1 cellular context compared by ENCODE assay signal in the genomic region with DNA sequence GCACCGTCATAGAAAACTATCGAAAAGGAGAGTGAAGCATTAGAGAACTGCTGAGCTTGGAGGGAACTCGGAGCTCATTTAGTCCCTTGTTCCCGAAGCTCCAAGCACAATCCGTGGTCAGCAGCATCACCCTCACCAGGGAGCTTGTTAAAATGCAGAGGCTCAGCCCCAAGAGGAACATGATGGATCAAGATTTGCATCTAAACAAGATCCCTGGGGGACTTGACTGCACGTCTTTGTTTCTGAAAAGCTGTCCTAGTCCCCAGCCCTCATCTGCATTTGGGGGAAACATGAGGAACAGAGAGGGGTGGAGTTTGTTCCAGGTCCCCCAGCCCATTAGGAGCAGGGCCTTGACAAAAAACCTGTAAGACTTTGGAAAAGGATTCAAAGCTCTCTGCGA.
TF ChIP-seq lines count a peak whose summit lies in the region.

No MANE protein-coding gene starts in this region.

TF ChIP-seq in H1, 55 proteins besides CTCF, POLR2A, EP300 and RAD21 (continued from another document):
- TF ChIP-seq FOSL1 (IDR thresholded peaks at IDR 0.05; ENCODE audit: insufficient read depth, low read depth, low read length): no peak
- TF ChIP-seq NANOG (IDR thresholded peaks at IDR 0.05; ENCODE audit: insufficient read depth, low read depth, low read length, poor library complexity, severe bottlenecking): peak; percentile 80
- TF ChIP-seq USF2 (IDR thresholded peaks at IDR 0.05; ENCODE audit: low read length): no peak
- 0 out of 2 replicates have a peak, but pooled peaks have one; percentile 25 for TF ChIP-seq SP1 (IDR thresholded peaks at IDR 0.05; ENCODE audit: low read depth, low read length)
- TF ChIP-seq KDM1A (IDR thresholded peaks at IDR 0.05; ENCODE audit: borderline replicate concordance, low read length): peak; percentile 64; the same call in 1 of the 2 replicates
- TF ChIP-seq, protein P1, sequence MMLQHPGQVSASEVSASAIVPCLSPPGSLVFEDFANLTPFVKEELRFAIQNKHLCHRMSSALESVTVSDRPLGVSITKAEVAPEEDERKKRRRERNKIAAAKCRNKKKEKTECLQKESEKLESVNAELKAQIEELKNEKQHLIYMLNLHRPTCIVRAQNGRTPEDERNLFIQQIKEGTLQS (IDR thresholded peaks at IDR 0.05; ENCODE audit: insufficient read depth, low read depth, low read length): no peak
- no peak for TF ChIP-seq SP4 (IDR thresholded peaks at IDR 0.05; ENCODE audit: low read length)
- no peak for TF ChIP-seq BACH1 (IDR thresholded peaks at IDR 0.05; ENCODE audit: low read length)
- peak in 1 of 2 experiments; percentile 72; a peak in 1 of 4 replicates for TF ChIP-seq HDAC2 (IDR thresholded peaks at IDR 0.05; ENCODE audit: borderline replicate concordance in 1 of 2, low read depth in 2 of 2, low read length in 2 of 2)
- no peak for TF ChIP-seq YY1 (IDR thresholded peaks at IDR 0.05; ENCODE audit: low read depth, low read length)
- TF ChIP-seq SRF (IDR thresholded peaks at IDR 0.05; ENCODE audit: low read depth, low read length): no peak
- peak; percentile 60; the same call in 1 of the 2 replicates for TF ChIP-seq RBBP5 (IDR thresholded peaks at IDR 0.05; ENCODE audit: borderline replicate concordance, low read depth, low read length)
- no peak for TF ChIP-seq JUND (IDR thresholded peaks at IDR 0.05; ENCODE audit: low read length)
- TF ChIP-seq JUN (IDR thresholded peaks at IDR 0.05; ENCODE audit: low read depth, low read length): no peak
- TF ChIP-seq TAF7 (optimal IDR thresholded peaks at IDR 0.05; ENCODE audit: borderline replicate concordance, low read depth, low read length): peak; percentile 10
- 0 out of 2 replicates have a peak, but pooled peaks have one; percentile 30 for TF ChIP-seq POU5F1 (IDR thresholded peaks at IDR 0.05; ENCODE audit: low read depth, low read length)
- no peak for TF ChIP-seq SUZ12 (IDR thresholded peaks at IDR 0.05; ENCODE audit: low read length)
- no peak for TF ChIP-seq EZH2 (IDR thresholded peaks at IDR 0.05; ENCODE audit: low read depth, low read length, severe bottlenecking)
- no peak for TF ChIP-seq ZNF274 (IDR thresholded peaks at IDR 0.05; ENCODE audit: borderline replicate concordance, extremely low read depth, low read length)
- 0 out of 2 replicates have a peak, but pooled peaks have one; percentile 46 for TF ChIP-seq TAF1 (IDR thresholded peaks at IDR 0.05; ENCODE audit: low read depth, low read length)
- no peak for TF ChIP-seq POLR2AphosphoS5 (IDR thresholded peaks at IDR 0.05; ENCODE audit: low read depth, low read length)
- no peak for TF ChIP-seq RNF2 (IDR thresholded peaks at IDR 0.05; ENCODE audit: borderline replicate concordance, low read depth, low read length, missing control alignments, poor library complexity, severe bottlenecking)
- TF ChIP-seq TEAD4 (IDR thresholded peaks at IDR 0.05; ENCODE audit: low read depth, low read length): no peak
- TF ChIP-seq RXRA (IDR thresholded peaks at IDR 0.05; ENCODE audit: insufficient read depth, low read depth, low read length): no peak
- no peak for TF ChIP-seq CBX5 (IDR thresholded peaks at IDR 0.05; ENCODE audit: low read depth, low read length)
- TF ChIP-seq SIX5 (IDR thresholded peaks at IDR 0.05; ENCODE audit: low read depth, low read length): no peak
- TF ChIP-seq CREB1 (IDR thresholded peaks at IDR 0.05): no peak
- no peak for TF ChIP-seq HDAC6 (IDR thresholded peaks at IDR 0.05; ENCODE audit: low read depth, low read length)
- TF ChIP-seq SIN3A (conservative IDR thresholded peaks at IDR 0.05 in 1 of 2, IDR thresholded peaks at IDR 0.05 in 1 of 2; ENCODE audit: low read depth in 1 of 2, low read length in 2 of 2): no peak
- no peak for TF ChIP-seq RFX5 (IDR thresholded peaks at IDR 0.05; ENCODE audit: borderline replicate concordance, low read depth, low read length)
- TF ChIP-seq NRF1 (IDR thresholded peaks at IDR 0.05; ENCODE audit: low read depth, low read length): no peak
- no peak for TF ChIP-seq EGR1 (IDR thresholded peaks at IDR 0.05; ENCODE audit: borderline replicate concordance, low read depth, low read length)
